In the genomic region with DNA sequence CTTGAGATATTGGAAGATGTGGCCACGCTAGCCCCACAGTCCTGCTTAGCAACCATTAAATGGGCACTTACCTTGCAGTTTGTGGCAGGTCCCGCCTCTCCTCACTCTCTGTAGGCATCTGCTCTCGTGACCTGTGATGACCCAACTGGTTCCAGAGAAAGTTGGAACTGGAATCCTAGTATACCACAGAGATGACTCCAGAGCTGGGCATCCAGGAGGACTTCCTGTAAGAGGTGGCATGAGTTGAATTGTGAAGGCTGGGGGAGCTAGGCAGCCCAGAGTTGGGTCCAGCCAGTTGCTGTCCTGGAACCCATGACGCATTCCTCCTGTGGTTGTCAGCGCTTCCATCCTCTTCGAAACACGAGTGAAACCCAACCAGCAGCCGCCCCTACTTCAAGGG, we compare ENCODE assay signal across 11 cellular contexts.
"Had no signal": no experiment of that assay in that cellular context is flagged by ENCODE, and none has a peak within 500 bp of the region (broad histone marks: within the 10 kb centered on the region; RNA-seq: fewer than 3 reads in every experiment).

No MANE protein-coding gene starts in this region.

- H3K9me3 Mint-ChIP-seq: activated T-cell treated with anti-CD3 and anti-CD28 coated beads, Interleukin-2, amount 50 U/mL, for 4 hours; dendritic cell treated with granulocyte-macrophage colony-stimulating factor and Interleukin-4, amounts not matched to agents 40 ng/mL and 50 ng/mL, for 4 days; stimulated activated naive B cell treated with anti-CD40 and anti-IgM and Interleukin-4, amounts not matched to agents 10 μg/mL and 1 μg/mL and 100 μg/mL, for 72 hours; T-helper 1 cell treated with Interleukin-12 subunit alpha and Interleukin-12 subunit beta and Interleukin-4 antibody, amounts not matched to agents 30 μg/mL and 1 μg/mL, for 36 hours had no signal

- H3K36me3 Mint-ChIP-seq: stimulated activated naive B cell treated with anti-CD40 and anti-IgM and Interleukin-4, amounts not matched to agents 10 μg/mL and 1 μg/mL and 100 μg/mL, for 72 hours had no signal

- DNase-seq: activated CD4-positive, alpha-beta T cell treated with anti-CD3 and anti-CD28 coated beads, Interleukin-2, amount 50 U/mL, for 1 hour; activated gamma-delta T cell; activated T-cell treated with anti-CD3 and anti-CD28 coated beads, Interleukin-2, amount 50 U/mL, for 4 hours; hypothalamus; SHP77 treated with DMSO at 0.1 percent for 48 hours; stimulated activated CD4-positive, alpha-beta T cell treated with anti-CD3 and anti-CD28 coated beads, Interleukin-1b, Interleukin-23, amount 100 ng/mL, for 48 hours; stimulated activated naive B cell treated with anti-CD40 and anti-IgM and Interleukin-4, amounts not matched to agents 10 μg/mL and 1 μg/mL and 100 μg/mL, for 72 hours; trophoblast cell had no signal

- ATAC-seq: activated T-cell treated with anti-CD3 and anti-CD28 coated beads, Interleukin-2, amount 50 U/mL, for 4 hours; esophagus mucosa; stimulated activated naive B cell treated with anti-CD40 and anti-IgM and Interleukin-4, amounts not matched to agents 10 μg/mL and 1 μg/mL and 100 μg/mL, for 72 hours had no signal

- H3K4me3 Mint-ChIP-seq: dendritic cell treated with granulocyte-macrophage colony-stimulating factor and Interleukin-4, amounts not matched to agents 40 ng/mL and 50 ng/mL, for 4 days; T-helper 1 cell treated with Interleukin-12 subunit alpha and Interleukin-12 subunit beta and Interleukin-4 antibody, amounts not matched to agents 30 μg/mL and 1 μg/mL, for 36 hours had no signal

- H3K27ac Mint-ChIP-seq: dendritic cell treated with granulocyte-macrophage colony-stimulating factor and Interleukin-4, amounts not matched to agents 40 ng/mL and 50 ng/mL, for 4 days; stimulated activated naive B cell treated with anti-CD40 and anti-IgM and Interleukin-4, amounts not matched to agents 10 μg/mL and 1 μg/mL and 100 μg/mL, for 72 hours; T-helper 1 cell treated with Interleukin-12 subunit alpha and Interleukin-12 subunit beta and Interleukin-4 antibody, amounts not matched to agents 30 μg/mL and 1 μg/mL, for 36 hours had no signal
